In the genomic region with DNA sequence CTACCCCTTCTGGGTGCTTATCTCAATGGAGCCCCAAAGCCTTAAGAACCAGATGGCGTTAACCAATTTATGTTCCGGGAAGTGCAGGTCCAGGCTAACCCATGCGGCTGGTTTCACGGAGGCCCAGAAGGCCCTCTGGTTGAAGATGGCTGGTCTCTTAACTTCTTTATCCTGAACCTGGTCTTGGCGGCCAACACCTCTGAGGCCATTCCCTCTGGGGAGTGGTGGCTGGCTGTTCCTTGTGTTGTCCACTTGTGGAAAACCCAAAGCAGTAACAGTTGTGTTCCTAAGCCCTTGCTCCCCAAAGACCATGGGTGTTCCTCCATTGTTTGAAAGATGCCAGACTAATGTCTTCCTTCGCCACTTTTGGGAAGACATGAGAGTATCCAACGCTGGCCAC, we compare ENCODE assay signal across 1 cellular context.
TF ChIP-seq lines count a peak whose summit lies in the region.

No MANE protein-coding gene starts in this region.

TF ChIP-seq in SK-N-SH, 30 proteins besides CTCF, POLR2A, EP300 and RAD21:
- TF ChIP-seq TEAD4 (IDR thresholded peaks at IDR 0.05; ENCODE audit: borderline replicate concordance, insufficient read depth) (no peak), FOSL2 (IDR thresholded peaks at IDR 0.05; ENCODE audit: borderline replicate concordance, low read depth) (no peak), SIN3A (IDR thresholded peaks at IDR 0.05; ENCODE audit: borderline replicate concordance, low read depth, low read length) (no peak), NFIC (IDR thresholded peaks at IDR 0.05; ENCODE audit: borderline replicate concordance) (no peak), MXI1 (IDR thresholded peaks at IDR 0.05; ENCODE audit: low read depth, low read length) (no peak)
- TF ChIP-seq, protein P1, sequence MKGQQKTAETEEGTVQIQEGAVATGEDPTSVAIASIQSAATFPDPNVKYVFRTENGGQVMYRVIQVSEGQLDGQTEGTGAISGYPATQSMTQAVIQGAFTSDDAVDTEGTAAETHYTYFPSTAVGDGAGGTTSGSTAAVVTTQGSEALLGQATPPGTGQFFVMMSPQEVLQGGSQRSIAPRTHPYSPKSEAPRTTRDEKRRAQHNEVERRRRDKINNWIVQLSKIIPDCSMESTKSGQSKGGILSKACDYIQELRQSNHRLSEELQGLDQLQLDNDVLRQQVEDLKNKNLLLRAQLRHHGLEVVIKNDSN (IDR thresholded peaks at IDR 0.05; ENCODE audit: borderline replicate concordance, low read depth), result no peak
- TF ChIP-seq, protein P2, sequence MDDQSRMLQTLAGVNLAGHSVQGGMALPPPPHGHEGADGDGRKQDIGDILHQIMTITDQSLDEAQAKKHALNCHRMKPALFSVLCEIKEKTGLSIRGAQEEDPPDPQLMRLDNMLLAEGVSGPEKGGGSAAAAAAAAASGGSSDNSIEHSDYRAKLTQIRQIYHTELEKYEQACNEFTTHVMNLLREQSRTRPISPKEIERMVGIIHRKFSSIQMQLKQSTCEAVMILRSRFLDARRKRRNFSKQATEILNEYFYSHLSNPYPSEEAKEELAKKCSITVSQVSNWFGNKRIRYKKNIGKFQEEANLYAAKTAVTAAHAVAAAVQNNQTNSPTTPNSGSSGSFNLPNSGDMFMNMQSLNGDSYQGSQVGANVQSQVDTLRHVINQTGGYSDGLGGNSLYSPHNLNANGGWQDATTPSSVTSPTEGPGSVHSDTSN (IDR thresholded peaks at IDR 0.05), result no peak
- TF ChIP-seq, protein P3, sequence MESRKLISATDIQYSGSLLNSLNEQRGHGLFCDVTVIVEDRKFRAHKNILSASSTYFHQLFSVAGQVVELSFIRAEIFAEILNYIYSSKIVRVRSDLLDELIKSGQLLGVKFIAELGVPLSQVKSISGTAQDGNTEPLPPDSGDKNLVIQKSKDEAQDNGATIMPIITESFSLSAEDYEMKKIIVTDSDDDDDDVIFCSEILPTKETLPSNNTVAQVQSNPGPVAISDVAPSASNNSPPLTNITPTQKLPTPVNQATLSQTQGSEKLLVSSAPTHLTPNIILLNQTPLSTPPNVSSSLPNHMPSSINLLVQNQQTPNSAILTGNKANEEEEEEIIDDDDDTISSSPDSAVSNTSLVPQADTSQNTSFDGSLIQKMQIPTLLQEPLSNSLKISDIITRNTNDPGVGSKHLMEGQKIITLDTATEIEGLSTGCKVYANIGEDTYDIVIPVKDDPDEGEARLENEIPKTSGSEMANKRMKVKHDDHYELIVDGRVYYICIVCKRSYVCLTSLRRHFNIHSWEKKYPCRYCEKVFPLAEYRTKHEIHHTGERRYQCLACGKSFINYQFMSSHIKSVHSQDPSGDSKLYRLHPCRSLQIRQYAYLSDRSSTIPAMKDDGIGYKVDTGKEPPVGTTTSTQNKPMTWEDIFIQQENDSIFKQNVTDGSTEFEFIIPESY (IDR thresholded peaks at IDR 0.05; ENCODE audit: borderline replicate concordance, low read depth), result no peak
